22 cellular contexts compared by ENCODE assay signal in genomic region chr9:102072061-102072764, GRCh38.
"Had no signal": no experiment of that assay in that cellular context is flagged by ENCODE, and none has a peak within 500 bp of the region (broad histone marks: within the 10 kb centered on the region; RNA-seq: fewer than 3 reads in every experiment).

No MANE protein-coding gene starts in this region.

- ATAC-seq: activated CD8-positive, alpha-beta memory T cell treated with anti-CD3 and anti-CD28 coated beads, Interleukin-2, amount 10 ng/mL, durations not matched to agents 7 days and 5 days; gastrocnemius medialis; lower lobe of right lung; natural killer cell treated with Interleukin-12 subunit alpha and Interleukin-12 subunit beta and Interleukin-15 and Interleukin-18, amount 100 ng/mL, for 72 hours had no signal

- H3K4me1 Mint-ChIP-seq: activated B cell treated with CpG ODN at 0.5 μM for 24 hours; activated CD4-positive, alpha-beta memory T cell treated with anti-CD3 and anti-CD28 coated beads, Interleukin-2, amount 10 ng/mL, durations not matched to agents 7 days and 5 days; activated CD8-positive, alpha-beta memory T cell treated with anti-CD3 and anti-CD28 coated beads, Interleukin-2, amount 10 ng/mL, durations not matched to agents 7 days and 5 days; activated naive CD8-positive, alpha-beta T cell treated with anti-CD3 and anti-CD28 coated beads, Interleukin-2, amount 10 ng/mL, durations not matched to agents 7 days and 5 days had no signal

- H3K27ac Mint-ChIP-seq: activated B cell treated with CpG ODN at 0.5 μM for 24 hours; activated CD4-positive, alpha-beta memory T cell treated with anti-CD3 and anti-CD28 coated beads, Interleukin-2, amount 10 ng/mL, durations not matched to agents 7 days and 5 days; activated CD8-positive, alpha-beta memory T cell treated with anti-CD3 and anti-CD28 coated beads, Interleukin-2, amount 10 ng/mL, durations not matched to agents 7 days and 5 days; activated naive CD8-positive, alpha-beta T cell treated with anti-CD3 and anti-CD28 coated beads, Interleukin-2, amount 10 ng/mL, durations not matched to agents 7 days and 5 days; natural killer cell treated with Interleukin-12 subunit alpha and Interleukin-12 subunit beta and Interleukin-15 and Interleukin-18, amount 100 ng/mL, for 72 hours had no signal

- H3K27me3 Mint-ChIP-seq: activated B cell treated with CpG ODN at 0.5 μM for 24 hours; activated CD4-positive, alpha-beta memory T cell treated with anti-CD3 and anti-CD28 coated beads, Interleukin-2, amount 10 ng/mL, durations not matched to agents 7 days and 5 days; activated CD8-positive, alpha-beta memory T cell treated with anti-CD3 and anti-CD28 coated beads, Interleukin-2, amount 10 ng/mL, durations not matched to agents 7 days and 5 days; activated naive CD8-positive, alpha-beta T cell treated with anti-CD3 and anti-CD28 coated beads, Interleukin-2, amount 10 ng/mL, durations not matched to agents 7 days and 5 days; natural killer cell treated with Interleukin-12 subunit alpha and Interleukin-12 subunit beta and Interleukin-15 and Interleukin-18, amount 100 ng/mL, for 72 hours had no signal

- FAIRE-seq: colon had no signal

- DNase-seq: activated B cell treated with CpG ODN at 0.5 μM for 24 hours; activated CD4-positive, alpha-beta memory T cell treated with anti-CD3 and anti-CD28 coated beads, Interleukin-2, amount 10 ng/mL, durations not matched to agents 7 days and 5 days; activated CD4-positive, alpha-beta T cell treated with anti-CD3 and anti-CD28 coated beads for 48 hours; activated CD8-positive, alpha-beta memory T cell treated with anti-CD3 and anti-CD28 coated beads, Interleukin-2, amount 10 ng/mL, durations not matched to agents 7 days and 5 days; activated naive CD4-positive, alpha-beta T cell treated with Interleukin-2 at 50 U/mL for 16 hours; activated naive CD8-positive, alpha-beta T cell treated with anti-CD3 and anti-CD28 coated beads, Interleukin-2, amount 10 ng/mL, durations not matched to agents 7 days and 5 days; amygdala; central memory CD4-positive, alpha-beta T cell; gastrocnemius medialis; head of caudate nucleus; lower lobe of right lung; nucleus accumbens; posterior cingulate gyrus; retina; SK-N-SH; stomach; T-helper 1 cell; T-helper 9 cell; testis; upper lobe of left lung had no signal

- H3K4me3 Mint-ChIP-seq: activated B cell treated with CpG ODN at 0.5 μM for 24 hours; activated CD4-positive, alpha-beta memory T cell treated with anti-CD3 and anti-CD28 coated beads, Interleukin-2, amount 10 ng/mL, durations not matched to agents 7 days and 5 days; activated CD8-positive, alpha-beta memory T cell treated with anti-CD3 and anti-CD28 coated beads, Interleukin-2, amount 10 ng/mL, durations not matched to agents 7 days and 5 days; activated naive CD8-positive, alpha-beta T cell treated with anti-CD3 and anti-CD28 coated beads, Interleukin-2, amount 10 ng/mL, durations not matched to agents 7 days and 5 days; natural killer cell treated with Interleukin-12 subunit alpha and Interleukin-12 subunit beta and Interleukin-15 and Interleukin-18, amount 100 ng/mL, for 72 hours had no signal

- H3K9me3 Mint-ChIP-seq: activated naive CD8-positive, alpha-beta T cell treated with anti-CD3 and anti-CD28 coated beads, Interleukin-2, amount 10 ng/mL, durations not matched to agents 7 days and 5 days had no signal

- H3K36me3 Mint-ChIP-seq: activated CD8-positive, alpha-beta memory T cell treated with anti-CD3 and anti-CD28 coated beads, Interleukin-2, amount 10 ng/mL, durations not matched to agents 7 days and 5 days; activated naive CD8-positive, alpha-beta T cell treated with anti-CD3 and anti-CD28 coated beads, Interleukin-2, amount 10 ng/mL, durations not matched to agents 7 days and 5 days had no signal
